Comparison of ENCODE assay signal across 31 cellular contexts in genomic region chr14:92469515-92469914, GRCh38.
"Had no signal": no experiment of that assay in that cellular context is flagged by ENCODE, and none has a peak within 500 bp of the region (broad histone marks: within the 10 kb centered on the region; RNA-seq: fewer than 3 reads in every experiment).

No MANE protein-coding gene starts in this region.

- H3K36me3 ChIP-seq: ascending aorta, brain microvascular endothelial cell, esophagus muscularis mucosa, WERI-Rb-1 had no signal

- H3K4me1 ChIP-seq: ascending aorta had no signal

- H3K27ac Mint-ChIP-seq: activated B cell treated with CpG ODN at 0.5 μM for 24 hours; activated CD4-positive, alpha-beta memory T cell treated with anti-CD3 and anti-CD28 coated beads for 36 hours; activated CD4-positive, alpha-beta T cell treated with anti-CD3 and anti-CD28 coated beads, Interleukin-2, amount 10 ng/mL, durations not matched to agents 24 days and 14 days; activated CD8-positive, alpha-beta memory T cell treated with anti-CD3 and anti-CD28 coated beads, Interleukin-2, amount 10 ng/mL, durations not matched to agents 7 days and 5 days; activated CD8-positive, alpha-beta T cell treated with anti-CD3 and anti-CD28 coated beads, Interleukin-2, amount 10 ng/mL, durations not matched to agents 7 days and 5 days; activated naive CD4-positive, alpha-beta T cell treated with anti-CD3 and anti-CD28 coated beads for 36 hours; activated naive CD4-positive, alpha-beta T cell treated with anti-CD3 and anti-CD28 coated beads, Interleukin-2, amount 50 U/mL, for 72 hours; activated naive CD8-positive, alpha-beta T cell treated with anti-CD3 and anti-CD28 coated beads, Interleukin-2, amount 10 ng/mL, durations not matched to agents 7 days and 5 days; activated T-helper 1 cell treated with anti-CD3 and anti-CD28 coated beads, Interleukin-12 subunit alpha, Interleukin-12 subunit beta, Interleukin-2, Interleukin-4 antibody, amounts not matched to agents 30 ng/mL and 10 ng/mL and 1 ng/mL, durations not matched to agents 14 hours and 24 hours and 36 hours; activated T-helper 2 cell treated with anti-CD3 and anti-CD28 coated beads, Interferon-gamma antibody, Interleukin-2, Interleukin-4, amounts not matched to agents 10 μg/mL and 5 μg/mL and 100 μg/mL, durations not matched to agents 14 hours and 24 hours and 36 hours; dendritic cell treated with granulocyte-macrophage colony-stimulating factor and Interleukin-4, amounts not matched to agents 40 ng/mL and 50 ng/mL, for 4 days; endodermal cell; T-helper 17 cell; T-helper 2 cell treated with Interferon-gamma antibody and Interleukin-4, amounts not matched to agents 5 μg/mL and 100 μg/mL, for 36 hours had no signal

- H3K4me3 Mint-ChIP-seq: activated B cell treated with CpG ODN at 0.5 μM for 24 hours; activated CD4-positive, alpha-beta memory T cell treated with anti-CD3 and anti-CD28 coated beads for 36 hours; activated CD4-positive, alpha-beta T cell treated with anti-CD3 and anti-CD28 coated beads, Interleukin-2, amount 10 ng/mL, durations not matched to agents 24 days and 14 days; activated CD8-positive, alpha-beta memory T cell treated with anti-CD3 and anti-CD28 coated beads, Interleukin-2, amount 10 ng/mL, durations not matched to agents 7 days and 5 days; activated CD8-positive, alpha-beta T cell treated with anti-CD3 and anti-CD28 coated beads, Interleukin-2, amount 10 ng/mL, durations not matched to agents 7 days and 5 days; activated naive CD4-positive, alpha-beta T cell treated with anti-CD3 and anti-CD28 coated beads for 36 hours; activated naive CD8-positive, alpha-beta T cell treated with anti-CD3 and anti-CD28 coated beads, Interleukin-2, amount 10 ng/mL, durations not matched to agents 7 days and 5 days; activated T-helper 1 cell treated with anti-CD3 and anti-CD28 coated beads, Interleukin-12 subunit alpha, Interleukin-12 subunit beta, Interleukin-2, Interleukin-4 antibody, amounts not matched to agents 30 ng/mL and 10 ng/mL and 1 ng/mL, durations not matched to agents 14 hours and 24 hours and 36 hours; central memory CD8-positive, alpha-beta T cell; dendritic cell treated with granulocyte-macrophage colony-stimulating factor and Interleukin-4, amounts not matched to agents 40 ng/mL and 50 ng/mL, for 4 days; endodermal cell; T-helper 17 cell; T-helper 2 cell treated with Interferon-gamma antibody and Interleukin-4, amounts not matched to agents 5 μg/mL and 100 μg/mL, for 36 hours had no signal

- H3K27ac ChIP-seq: ascending aorta, brain microvascular endothelial cell, coronary artery, dorsolateral prefrontal cortex, esophagus muscularis mucosa, WERI-Rb-1 had no signal

- H3K4me3 ChIP-seq: ascending aorta, coronary artery, dorsolateral prefrontal cortex, esophagus muscularis mucosa had no signal

- H3K4me1 Mint-ChIP-seq: activated CD8-positive, alpha-beta memory T cell treated with anti-CD3 and anti-CD28 coated beads, Interleukin-2, amount 10 ng/mL, durations not matched to agents 7 days and 5 days; central memory CD8-positive, alpha-beta T cell; endodermal cell had no signal

- H3K27me3 ChIP-seq: ascending aorta, brain microvascular endothelial cell, dorsolateral prefrontal cortex, esophagus muscularis mucosa had no signal

- H3K27me3 Mint-ChIP-seq: activated B cell treated with CpG ODN at 0.5 μM for 24 hours; activated CD8-positive, alpha-beta memory T cell treated with anti-CD3 and anti-CD28 coated beads, Interleukin-2, amount 10 ng/mL, durations not matched to agents 7 days and 5 days; central memory CD8-positive, alpha-beta T cell; dendritic cell treated with granulocyte-macrophage colony-stimulating factor and Interleukin-4, amounts not matched to agents 40 ng/mL and 50 ng/mL, for 4 days; T-helper 17 cell had no signal

- DNase-seq: activated B cell treated with CpG ODN at 0.5 μM for 24 hours; activated CD4-positive, alpha-beta memory T cell treated with anti-CD3 and anti-CD28 coated beads for 36 hours; activated CD4-positive, alpha-beta T cell treated with anti-CD3 and anti-CD28 coated beads, Interleukin-2, amount 10 ng/mL, durations not matched to agents 24 days and 14 days; activated CD8-positive, alpha-beta memory T cell treated with anti-CD3 and anti-CD28 coated beads, Interleukin-2, amount 50 U/mL, for 4 hours; activated CD8-positive, alpha-beta T cell treated with anti-CD3 and anti-CD28 coated beads, Interleukin-2, amount 10 ng/mL, durations not matched to agents 7 days and 5 days; activated effector memory CD4-positive, alpha-beta T cell treated with anti-CD3 and anti-CD28 coated beads, Interleukin-2, amount 50 U/mL, for 16 hours; activated naive CD4-positive, alpha-beta T cell treated with anti-CD3 and anti-CD28 coated beads for 36 hours; activated naive CD8-positive, alpha-beta T cell treated with anti-CD3 and anti-CD28 coated beads, Interleukin-2, amount 10 ng/mL, durations not matched to agents 7 days and 5 days; activated T-cell treated with anti-CD3 and anti-CD28 coated beads, Interleukin-2, amount 50 U/mL, for 1 hour; activated T-cell treated with anti-CD3 and anti-CD28 coated beads, Interleukin-2, amount 50 U/mL, for 48 hours; brain microvascular endothelial cell; dorsolateral prefrontal cortex; effector memory CD4-positive, alpha-beta T cell; endodermal cell; erythroblast; head of caudate nucleus; T-helper 1 cell; T-helper 17 cell; T1000; WERI-Rb-1 had no signal

- H3K9me3 Mint-ChIP-seq: central memory CD8-positive, alpha-beta T cell; dendritic cell treated with granulocyte-macrophage colony-stimulating factor and Interleukin-4, amounts not matched to agents 40 ng/mL and 50 ng/mL, for 4 days had no signal

- ATAC-seq: activated CD4-positive, CD25-positive, alpha-beta regulatory T cell treated with anti-CD3 and anti-CD28 coated beads, Interleukin-2, amount 50 U/mL, for 24 hours; activated CD8-positive, alpha-beta memory T cell treated with anti-CD3 and anti-CD28 coated beads, Interleukin-2, amount 10 ng/mL, durations not matched to agents 7 days and 5 days; activated CD8-positive, alpha-beta T cell treated with anti-CD3 and anti-CD28 coated beads, Interleukin-2, amount 10 ng/mL, durations not matched to agents 7 days and 5 days; activated naive CD4-positive, alpha-beta T cell treated with anti-CD3 and anti-CD28 coated beads, Interleukin-2, amount 50 U/mL, for 72 hours; T-helper 17 cell had no signal
